34 cellular contexts compared by ENCODE assay signal in genomic region chr9:15096959-15097358, GRCh38.
"Had no signal": no experiment of that assay in that cellular context is flagged by ENCODE, and none has a peak within 500 bp of the region (broad histone marks: within the 10 kb centered on the region; RNA-seq: fewer than 3 reads in every experiment).

No MANE protein-coding gene starts in this region.

- H3K27me3 Mint-ChIP-seq: brain had no signal

- H3K27ac Mint-ChIP-seq: activated CD4-positive, alpha-beta memory T cell treated with anti-CD3 and anti-CD28 coated beads for 36 hours; activated CD4-positive, alpha-beta T cell treated with anti-CD3 and anti-CD28 coated beads, Interleukin-2, amount 10 ng/mL, durations not matched to agents 24 days and 14 days; activated naive CD4-positive, alpha-beta T cell treated with anti-CD3 and anti-CD28 coated beads for 36 hours; activated naive CD8-positive, alpha-beta T cell treated with anti-CD3 and anti-CD28 coated beads, Interleukin-2, amount 10 ng/mL, durations not matched to agents 7 days and 5 days; activated T-helper 1 cell treated with anti-CD3 and anti-CD28 coated beads, Interleukin-12 subunit alpha, Interleukin-12 subunit beta, Interleukin-2, Interleukin-4 antibody, amounts not matched to agents 30 ng/mL and 10 ng/mL and 1 ng/mL, durations not matched to agents 14 hours and 24 hours and 36 hours; effector memory CD8-positive, alpha-beta T cell; immature natural killer cell; naive thymus-derived CD4-positive, alpha-beta T cell; stimulated activated memory B cell treated with anti-CD40 and anti-IgM and Interleukin-4, amounts not matched to agents 10 μg/mL and 1 μg/mL and 100 μg/mL, for 72 hours; T-helper 17 cell had no signal

- H3K27me3 ChIP-seq: ascending aorta, cardiac muscle cell, esophagus muscularis mucosa, pancreas, suprapubic skin, tibial nerve had no signal

- H3K9me3 Mint-ChIP-seq: activated CD4-positive, alpha-beta memory T cell treated with anti-CD3 and anti-CD28 coated beads for 36 hours; activated CD4-positive, alpha-beta T cell treated with anti-CD3 and anti-CD28 coated beads, Interleukin-2, amount 10 ng/mL, durations not matched to agents 24 days and 14 days; activated naive CD4-positive, alpha-beta T cell treated with anti-CD3 and anti-CD28 coated beads for 36 hours; activated naive CD8-positive, alpha-beta T cell treated with anti-CD3 and anti-CD28 coated beads, Interleukin-2, amount 10 ng/mL, durations not matched to agents 7 days and 5 days; activated T-helper 1 cell treated with anti-CD3 and anti-CD28 coated beads, Interleukin-12 subunit alpha, Interleukin-12 subunit beta, Interleukin-2, Interleukin-4 antibody, amounts not matched to agents 30 ng/mL and 10 ng/mL and 1 ng/mL, durations not matched to agents 14 hours and 24 hours and 36 hours; effector memory CD8-positive, alpha-beta T cell; naive thymus-derived CD4-positive, alpha-beta T cell; stimulated activated memory B cell treated with anti-CD40 and anti-IgM and Interleukin-4, amounts not matched to agents 10 μg/mL and 1 μg/mL and 100 μg/mL, for 72 hours had no signal

- H3K36me3 Mint-ChIP-seq: activated CD4-positive, alpha-beta memory T cell treated with anti-CD3 and anti-CD28 coated beads for 36 hours; activated naive CD8-positive, alpha-beta T cell treated with anti-CD3 and anti-CD28 coated beads, Interleukin-2, amount 10 ng/mL, durations not matched to agents 7 days and 5 days; brain; immature natural killer cell; naive thymus-derived CD4-positive, alpha-beta T cell; stimulated activated memory B cell treated with anti-CD40 and anti-IgM and Interleukin-4, amounts not matched to agents 10 μg/mL and 1 μg/mL and 100 μg/mL, for 72 hours had no signal

- H3K4me3 Mint-ChIP-seq: activated CD4-positive, alpha-beta memory T cell treated with anti-CD3 and anti-CD28 coated beads for 36 hours; activated CD4-positive, alpha-beta T cell treated with anti-CD3 and anti-CD28 coated beads, Interleukin-2, amount 10 ng/mL, durations not matched to agents 24 days and 14 days; activated naive CD4-positive, alpha-beta T cell treated with anti-CD3 and anti-CD28 coated beads for 36 hours; activated naive CD8-positive, alpha-beta T cell treated with anti-CD3 and anti-CD28 coated beads, Interleukin-2, amount 10 ng/mL, durations not matched to agents 7 days and 5 days; activated T-helper 1 cell treated with anti-CD3 and anti-CD28 coated beads, Interleukin-12 subunit alpha, Interleukin-12 subunit beta, Interleukin-2, Interleukin-4 antibody, amounts not matched to agents 30 ng/mL and 10 ng/mL and 1 ng/mL, durations not matched to agents 14 hours and 24 hours and 36 hours; effector memory CD8-positive, alpha-beta T cell; immature natural killer cell; naive thymus-derived CD4-positive, alpha-beta T cell; stimulated activated memory B cell treated with anti-CD40 and anti-IgM and Interleukin-4, amounts not matched to agents 10 μg/mL and 1 μg/mL and 100 μg/mL, for 72 hours; T-helper 17 cell had no signal

- H3K4me3 ChIP-seq: ascending aorta, cardiac muscle cell, esophagus muscularis mucosa, pancreas, prostate gland, skin epidermis, suprapubic skin, tibial nerve had no signal

- H3K4me1 ChIP-seq: ascending aorta, esophagus muscularis mucosa, pancreas, prostate gland, tibial nerve had no signal

- FAIRE-seq: frontal cortex, pancreas had no signal

- DNase-seq: activated CD4-positive, alpha-beta memory T cell treated with anti-CD3 and anti-CD28 coated beads for 36 hours; activated CD4-positive, alpha-beta T cell treated with anti-CD3 and anti-CD28 coated beads, Interleukin-2, amount 10 ng/mL, durations not matched to agents 24 days and 14 days; activated CD4-positive, CD25-positive, alpha-beta regulatory T cell treated with anti-CD3 and anti-CD28 coated beads, Interleukin-2, amount 50 U/mL, for 72 hours; activated CD8-positive, alpha-beta memory T cell treated with anti-CD3 and anti-CD28 coated beads, Interleukin-2, amount 50 U/mL, for 4 hours; activated effector memory CD4-positive, alpha-beta T cell treated with anti-CD3 and anti-CD28 coated beads, Interleukin-2, amount 50 U/mL, for 16 hours; activated naive CD4-positive, alpha-beta T cell treated with anti-CD3 and anti-CD28 coated beads for 36 hours; activated naive CD8-positive, alpha-beta T cell treated with anti-CD3 and anti-CD28 coated beads, Interleukin-2, amount 10 ng/mL, durations not matched to agents 7 days and 5 days; activated T-cell treated with anti-CD3 and anti-CD28 coated beads, Interleukin-2, amount 50 U/mL, for 1 hour; cortex of kidney; effector memory CD8-positive, alpha-beta T cell; head of caudate nucleus; hypothalamus; immature natural killer cell; midbrain; naive thymus-derived CD4-positive, alpha-beta T cell; nucleus accumbens; pancreas; retina; stimulated activated CD4-positive, alpha-beta T cell treated with anti-CD3 and anti-CD28 coated beads, Interleukin-1b, Interleukin-23, amount 100 ng/mL, for 48 hours; stimulated activated CD4-positive, alpha-beta T cell treated with anti-CD3 and anti-CD28 coated beads, Interleukin-4, amount 100 ng/mL, for 4 hours; stimulated activated CD8-positive, alpha-beta memory T cell treated with anti-CD3 and anti-CD28 coated beads, Interleukin-4, amount 100 ng/mL, for 48 hours; T-helper 17 cell; T1000 had no signal

- H3K9me3 ChIP-seq: ascending aorta, esophagus muscularis mucosa, pancreas, prostate gland, suprapubic skin, tibial nerve had no signal

- H3K27ac ChIP-seq: ascending aorta, cardiac muscle cell, esophagus muscularis mucosa, pancreas, prostate gland, skin epidermis, suprapubic skin, tibial nerve had no signal

- H3K4me1 Mint-ChIP-seq: activated CD4-positive, alpha-beta T cell treated with anti-CD3 and anti-CD28 coated beads, Interleukin-2, amount 10 ng/mL, durations not matched to agents 24 days and 14 days; activated naive CD8-positive, alpha-beta T cell treated with anti-CD3 and anti-CD28 coated beads, Interleukin-2, amount 10 ng/mL, durations not matched to agents 7 days and 5 days; immature natural killer cell; stimulated activated memory B cell treated with anti-CD40 and anti-IgM and Interleukin-4, amounts not matched to agents 10 μg/mL and 1 μg/mL and 100 μg/mL, for 72 hours had no signal

- H3K36me3 ChIP-seq: ascending aorta, cardiac muscle cell, esophagus muscularis mucosa, pancreas, prostate gland, suprapubic skin, tibial nerve had no signal
